In genomic region chr3:155889952-155890351, GRCh38 we compare ENCODE assay signal across 1 cellular context.
TF ChIP-seq lines count a peak whose summit lies in the region.

No MANE protein-coding gene starts in this region.

TF ChIP-seq in endothelial cell of umbilical vein, 7 proteins besides CTCF, POLR2A, EP300 and RAD21:
- no peak for TF ChIP-seq JUN (IDR thresholded peaks at IDR 0.05; ENCODE audit: borderline replicate concordance, insufficient read depth, insufficient read length, low read depth)
- no peak for TF ChIP-seq GATA2 (IDR thresholded peaks at IDR 0.05; ENCODE audit: insufficient read depth, insufficient read length, low read depth, low read length)
- no peak for TF ChIP-seq POLR2AphosphoS5 (IDR thresholded peaks at IDR 0.05; ENCODE audit: insufficient read depth, low read depth, low read length)
- no peak for TF ChIP-seq MYC (IDR thresholded peaks at IDR 0.05; ENCODE audit: low read depth, low read length)
- no peak for TF ChIP-seq MAX (IDR thresholded peaks at IDR 0.05; ENCODE audit: insufficient read depth, insufficient read length)
- TF ChIP-seq EZH2 (IDR thresholded peaks at IDR 0.05; ENCODE audit: borderline replicate concordance, low read depth, low read length, severe bottlenecking), result no peak
- no peak for TF ChIP-seq FOS (IDR thresholded peaks at IDR 0.05; ENCODE audit: borderline replicate concordance, insufficient read depth, low read length)
